ENCODE assay signal across 8 cellular contexts in the genomic region with DNA sequence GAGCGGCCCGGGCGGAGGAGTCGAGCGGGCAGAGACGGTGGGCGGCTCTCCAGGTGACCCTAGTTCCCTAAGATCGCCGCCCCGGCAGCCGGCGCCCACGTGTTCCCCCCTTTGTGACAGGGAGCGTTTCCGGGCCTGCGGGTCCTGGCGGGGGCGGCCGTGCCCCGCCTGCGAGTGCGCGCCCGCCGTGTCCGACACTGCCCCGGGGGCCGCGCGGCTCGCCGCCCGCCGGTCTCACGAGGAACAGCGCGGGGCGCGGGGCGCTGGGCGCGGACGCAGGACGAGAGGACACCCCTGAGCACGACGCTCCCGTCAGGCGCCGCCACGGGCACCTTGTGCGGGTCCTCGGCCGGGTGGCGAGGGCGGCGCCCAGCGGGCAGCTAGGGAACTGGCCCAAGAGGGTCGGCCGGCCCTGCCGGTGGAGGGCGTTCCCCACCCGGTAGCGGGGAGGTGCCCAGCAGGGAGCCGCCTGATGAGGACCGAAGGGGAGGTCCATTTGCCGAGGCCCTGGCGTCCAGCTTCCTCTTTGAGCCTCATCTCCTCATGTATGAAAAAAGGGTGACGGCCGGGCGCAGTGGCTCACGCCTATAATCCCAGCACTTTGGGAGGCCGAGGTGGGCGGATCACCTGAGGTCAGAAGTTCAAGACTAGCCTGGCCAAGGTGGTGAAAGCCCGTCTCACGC. TPM values are rescaled to one million over a fixed set of nuclear protein-coding genes. Genes with fewer than 3 reads are reported as not detected.
A peak's percentile ranks its signal among the peaks of the same experiment; 100 is the strongest.
DNase-seq lines count a peak whose midpoint lies in the region; ATAC-seq and TF ChIP-seq lines count a peak whose summit lies in the region.

A gene (minus strand): TSS at position 137 of the 683 bp plus-strand sequence. CDS start 535 bp downstream, outside the sequence.

- BruUV-seq in mammary epithelial cell (replicated peaks; lab: Mats Ljungman, UMichigan), result no TSS peak

- H3K4me3 ChIP-seq in WI38 (ENCODE audit: low read depth, low read length) (peak within 1 kb of the TSS; percentile 95), mammary epithelial cell (replicated peaks in 1 of 3; ENCODE audit: insufficient read depth in 1 of 3, low read depth in 2 of 3, low read length in 3 of 3) (peak within 1 kb of the TSS; percentile 54 to 88 (median 82))

- no peaks in the 10 kb centered on the region for H3K9me3 ChIP-seq in mammary epithelial cell (replicated peaks; ENCODE audit: insufficient read depth, low read length)

- H3K4me2 ChIP-seq in mammary epithelial cell (ENCODE audit: insufficient read depth, low read depth, low read length), result peak within 1 kb of the TSS; percentile 88

- peaks cover 33% of the 10 kb centered on the region for H3K4me1 ChIP-seq in mammary epithelial cell (ENCODE audit: insufficient read depth, low read length)

- in situ Hi-C loops in mammary epithelial cell (cut with MboI; ENCODE audit: low sequenced_read_pairs in 2 of 2), result no loop called here

- no peaks in the 10 kb centered on the region for H3K27me3 ChIP-seq in mammary epithelial cell (ENCODE audit: insufficient read depth, low read length)

- H2AFZ ChIP-seq in mammary epithelial cell (ENCODE audit: low read depth, low read length), result peak within 1 kb of the TSS; percentile 84

- dilution Hi-C loops in mammary epithelial cell (cut with HindIII; ENCODE audit: low sequenced_read_pairs), result no loop called here

- H4K20me1 ChIP-seq in mammary epithelial cell (ENCODE audit: insufficient read depth, low read length), result no peaks in the 10 kb centered on the region

- TF ChIP-seq CTCF in WI38 (IDR thresholded peaks at IDR 0.05; ENCODE audit: low read depth, low read length), result peak; percentile 78
- TF ChIP-seq CTCF in mammary epithelial cell (conservative IDR thresholded peaks at IDR 0.05 in 1 of 2, IDR thresholded peaks at IDR 0.05 in 1 of 2; ENCODE audit: extremely low read depth in 1 of 2, insufficient read depth in 1 of 2, low read depth in 1 of 2, low read length in 2 of 2), result peak; percentile 47 to 87

- peak; percentile 79 for DNase-seq in NK-92 treated with Interleukin-12 subunit alpha and Interleukin-12 subunit beta, amount 100 ng/mL, for 24 hours (lab: John Stamatoyannopoulos, UW)
- DNase-seq in NK-92 (lab: John Stamatoyannopoulos, UW; ENCODE audit: unreplicated experiment) (no peak), NCI-H2196 treated with DMSO at 0.1 percent for 48 hours (lab: John Stamatoyannopoulos, UW; ENCODE audit: unreplicated experiment) (peak; percentile 84), mammary epithelial cell (peak; percentile 84), inferior parietal cortex (ENCODE audit: extremely low spot score) (peak; percentile 86)
- peak; percentile 65 to 80 for DNase-seq in stimulated activated CD4-positive, alpha-beta T cell treated with anti-CD3 and anti-CD28 coated beads, Interleukin-12 subunit alpha, Interleukin-12 subunit beta, amount 100 ng/mL, for 24 hours (ENCODE audit: low read depth in 2 of 2)

- CTCF ChIA-PET in mammary epithelial cell (lab: Charles Lee; ENCODE audit: low non-redundant PET), result interaction anchor here (0.7 kb wide), 1 partner anchor 19 kb away, joined by 3 read pairs; no protein-coding TSS in a partner anchor

- H3K27ac ChIP-seq in mammary epithelial cell (ENCODE audit: insufficient read depth, low read depth, low read length), result peak within 1 kb of the TSS; percentile 87

- 0% methylated on average over 4 of the region's 75 CpGs for WGBS in mammary epithelial cell (ENCODE audit: low coverage, missing lambda C conversion rate)

- peak within 1 kb of the TSS; percentile 91 for H3K9ac ChIP-seq in mammary epithelial cell (ENCODE audit: insufficient read depth, low read length)

- peak; percentile 61 for ATAC-seq in HG03097 (IDR thresholded peaks at IDR 0.05; ENCODE audit: low FRiP score, unreplicated experiment)

- peaks cover 2% of the 10 kb centered on the region for H3K36me3 ChIP-seq in mammary epithelial cell (ENCODE audit: insufficient read depth, low read length)

- intact Hi-C loops in mammary epithelial cell (cut with micrococcal nuclease), result loop anchor here (2.0 kb wide), 3 partner anchors 19 to 57 kb away; a partner anchor contains a TSS

- H3K79me2 ChIP-seq in mammary epithelial cell (ENCODE audit: insufficient read depth, low read length), result peaks cover 46% of the 10 kb centered on the region

RNA-seq across cellular contexts. Expression of the gene that starts here (rescaled TPM):
- total RNA-seq in mammary epithelial cell, result 100 to 1,000 TPM in 1 of 2 donors, 10 to 100 TPM in 1; 71.8 to 131 TPM
- 51.9 TPM for polyA plus RNA-seq in mammary epithelial cell
- polyA minus RNA-seq in mammary epithelial cell, result 243 TPM
